Comparison of ENCODE assay signal across 8 cellular contexts in the genomic region with DNA sequence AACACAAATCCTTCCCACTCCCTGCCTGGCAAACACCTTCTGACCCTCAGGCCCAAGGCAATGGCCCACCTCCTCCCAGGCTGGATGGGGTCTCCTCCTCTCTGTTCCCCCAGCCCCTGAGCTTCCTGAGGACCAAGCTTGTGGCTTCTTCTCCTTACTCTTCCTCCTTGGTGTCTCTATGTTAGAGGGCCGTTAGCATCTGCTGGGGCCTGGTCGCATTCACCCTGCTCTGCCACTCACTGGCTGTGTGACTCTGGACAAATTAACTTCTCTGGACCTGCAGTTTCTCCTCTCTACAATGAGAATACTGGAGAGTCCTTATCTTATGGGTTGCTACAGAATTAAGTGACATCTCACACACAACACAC. TPM values are rescaled to one million over a fixed set of nuclear protein-coding genes. Genes with fewer than 3 reads are reported as not detected.
A peak's percentile ranks its signal among the peaks of the same experiment; 100 is the strongest.
DNase-seq lines count a peak whose midpoint lies in the region; ATAC-seq and TF ChIP-seq lines count a peak whose summit lies in the region.

No MANE protein-coding gene starts in this region.

- no peaks in the 10 kb centered on the region for H3K36me3 ChIP-seq in MM.1S (replicated peaks; ENCODE audit: insufficient read depth, low read length)

- H3K9ac ChIP-seq in MM.1S (ENCODE audit: low read length), result no peak overlapping the region

- no peaks in the 10 kb centered on the region for H3K27me3 Mint-ChIP-seq in naive thymus-derived CD8-positive, alpha-beta T cell

- H3K36me3 Mint-ChIP-seq in naive thymus-derived CD8-positive, alpha-beta T cell, result no peaks in the 10 kb centered on the region

- peaks cover 30 to 58% (median 54%) of the 10 kb centered on the region in 4 donors for H3K4me1 Mint-ChIP-seq in naive thymus-derived CD8-positive, alpha-beta T cell

- no peaks in the 10 kb centered on the region for H3K9me2 ChIP-seq in MM.1S (replicated peaks; ENCODE audit: insufficient read depth, low read length)

- H3K4me3 ChIP-seq in AG10803 (ENCODE audit: low read length), result peak overlapping the region; percentile 55
- no peak overlapping the region for H3K4me3 ChIP-seq in MM.1S (ENCODE audit: low read length)
- peak overlapping the region; percentile 82 for H3K4me3 ChIP-seq in coronary artery

- POLR2A ChIA-PET in naive thymus-derived CD8-positive, alpha-beta T cell (lab: Charles Lee), result interaction anchor here (0.5 to 5.6 kb wide), 14 partner anchors 10 to 659 kb away, joined by 3 to 50 read pairs (median 8); a partner anchor contains a TSS

- H3K27ac ChIP-seq in MM.1S (ENCODE audit: low read length), result no peak overlapping the region
- peak overlapping the region; percentile 91 to 93 for H3K27ac ChIP-seq in coronary artery

- peak overlapping the region; percentile 100; the same call in 1 of the 2 replicates for H3K4me2 ChIP-seq in MM.1S (ENCODE audit: low read depth, low read length)

- TF ChIP-seq CTCF in AG10803 (conservative IDR thresholded peaks at IDR 0.05; ENCODE audit: low read length) (no peak), MM.1S (IDR thresholded peaks at IDR 0.05; ENCODE audit: low read length) (no peak), coronary artery (IDR thresholded peaks at IDR 0.05) (no peak)

- H3K9me3 ChIP-seq in MM.1S (replicated peaks; ENCODE audit: insufficient read depth, low read length), result no peaks in the 10 kb centered on the region

- peak overlapping the region; percentile 89 to 98 (median 96) for H3K27ac Mint-ChIP-seq in naive thymus-derived CD8-positive, alpha-beta T cell

- H3K79me2 ChIP-seq in MM.1S (ENCODE audit: low read length), result no peaks in the 10 kb centered on the region

- H2AFZ ChIP-seq in MM.1S (ENCODE audit: low read length), result peak overlapping the region; percentile 66

- DNase-seq in AG10803 (ENCODE audit: low read depth), result no peak
- no peak for DNase-seq in MM.1S
- no peak for DNase-seq in coronary artery (ENCODE audit: low spot score)
- peak in 1 of 10 donors; percentile 7 for DNase-seq in naive thymus-derived CD8-positive, alpha-beta T cell
- no peak for DNase-seq in cerebellar nuclear complex (lab: John Stamatoyannopoulos, UW)
- no peak for DNase-seq in NCI-H524 treated with DMSO at 0.1 percent for 48 hours (lab: John Stamatoyannopoulos, UW)
- DNase-seq in activated CD4-positive, alpha-beta T cell treated with anti-CD3 and anti-CD28 coated beads, Interleukin-2, amount 50 U/mL, for 4 hours, result no peak

- ATAC-seq in naive thymus-derived CD8-positive, alpha-beta T cell, result no peak
- no peak for ATAC-seq in HG03280 (IDR thresholded peaks at IDR 0.05; ENCODE audit: unreplicated experiment)

- H3K27me3 ChIP-seq in MM.1S (replicated peaks; ENCODE audit: insufficient read depth, low read length), result peaks cover 18% of the 10 kb centered on the region

- H3K4me1 ChIP-seq in MM.1S (ENCODE audit: low read length), result peaks cover 19% of the 10 kb centered on the region

- peak overlapping the region; percentile 78 to 90 (median 83) for H3K4me3 Mint-ChIP-seq in naive thymus-derived CD8-positive, alpha-beta T cell

- H3K9me3 Mint-ChIP-seq in naive thymus-derived CD8-positive, alpha-beta T cell, result no peaks in the 10 kb centered on the region

- peaks cover 16% of the 10 kb centered on the region for H3F3A ChIP-seq in MM.1S (ENCODE audit: insufficient read depth, low read length)

- no peaks in the 10 kb centered on the region for H4K20me1 ChIP-seq in MM.1S (ENCODE audit: insufficient read depth, low read length)

RNA-seq across cellular contexts. Expression of a gene that starts 0.7 kb away (rescaled TPM):
- total RNA-seq in naive thymus-derived CD8-positive, alpha-beta T cell, result 10 to 100 TPM; 32.3 to 39.0 TPM
- 100 to 1,000 TPM; 248 to 303 (median 294) TPM for polyA plus RNA-seq in naive thymus-derived CD8-positive, alpha-beta T cell

RNA-seq across cellular contexts. Expression of a gene that starts 17.9 kb away (rescaled TPM):
- 1 to 10 TPM; 1.3 to 1.6 TPM for total RNA-seq in naive thymus-derived CD8-positive, alpha-beta T cell
- 10 to 100 TPM in 2 of 3 donors, 1 to 10 TPM in 1; 7.1 to 21.9 (median 10.5) TPM for polyA plus RNA-seq in naive thymus-derived CD8-positive, alpha-beta T cell

RNA-seq across cellular contexts. Expression of a gene that starts 18.3 kb away (rescaled TPM):
- total RNA-seq in naive thymus-derived CD8-positive, alpha-beta T cell, result 1 to 10 TPM; 1.8 to 3.1 TPM
- polyA plus RNA-seq in naive thymus-derived CD8-positive, alpha-beta T cell, result 10 to 100 TPM in 2 of 3 donors, 1 to 10 TPM in 1; 8.6 to 19.9 (median 19.2) TPM

RNA-seq across cellular contexts. Expression of a gene that starts 24.8 kb away (rescaled TPM):
- not detected for total RNA-seq in naive thymus-derived CD8-positive, alpha-beta T cell
- polyA plus RNA-seq in naive thymus-derived CD8-positive, alpha-beta T cell, result not detected

RNA-seq across cellular contexts. Expression of a gene that starts 30.8 kb away (rescaled TPM):
- not detected for total RNA-seq in naive thymus-derived CD8-positive, alpha-beta T cell
- polyA plus RNA-seq in naive thymus-derived CD8-positive, alpha-beta T cell, result not detected
